10 cellular contexts compared by ENCODE assay signal in the genomic region with DNA sequence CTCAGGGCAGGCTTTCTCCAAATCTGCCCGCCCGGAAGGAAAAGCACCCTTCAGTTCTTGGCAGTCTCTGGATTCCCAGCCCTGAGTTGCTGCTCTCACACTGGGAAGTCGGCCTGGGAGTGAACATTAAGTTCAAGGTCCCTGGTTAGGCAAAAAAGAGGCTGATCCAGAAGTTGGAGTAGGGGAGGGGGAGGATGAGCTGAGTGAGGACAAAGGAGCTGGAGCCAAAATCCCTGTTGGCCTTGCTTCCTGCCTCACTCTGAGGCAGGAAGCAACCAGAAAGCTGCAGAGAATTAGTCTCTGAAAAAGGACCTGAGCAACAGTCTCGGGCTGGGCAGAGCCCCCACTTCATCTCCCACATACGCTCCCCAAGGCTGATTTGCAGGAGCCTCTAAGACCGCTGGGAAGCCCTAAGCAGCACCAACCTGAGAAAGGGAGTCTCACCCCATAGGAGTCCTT. TPM values are rescaled to one million over a fixed set of nuclear protein-coding genes. Genes with fewer than 3 reads are reported as not detected.
DNase-seq lines count a peak whose midpoint lies in the region; ATAC-seq and TF ChIP-seq lines count a peak whose summit lies in the region.
"Had no signal": no experiment of that assay in that cellular context is flagged by ENCODE, and none has a peak within 500 bp of the region (broad histone marks: within the 10 kb centered on the region; RNA-seq: fewer than 3 reads in every experiment).

No MANE protein-coding gene starts in this region.

- no peak overlapping the region for H3K4me3 Mint-ChIP-seq in activated CD4-positive, alpha-beta T cell treated with anti-CD3 and anti-CD28 coated beads for 36 hours
- H3K4me3 Mint-ChIP-seq in CD4-positive, alpha-beta memory T cell = no peak overlapping the region

- peak overlapping the region; percentile 68 for H4K5ac ChIP-seq in mesendoderm (ENCODE audit: low read length)

- TF ChIP-seq POLR2A in transverse colon (IDR thresholded peaks at IDR 0.05) = no peak

- peak overlapping the region; percentile 47 for H2BK120ac ChIP-seq in mesendoderm (ENCODE audit: low read depth, low read length)

- H2BK15ac ChIP-seq in mesendoderm (replicated peaks; ENCODE audit: low read depth) = no peak overlapping the region

- H3K18ac ChIP-seq in mesendoderm (ENCODE audit: low read length) = peak overlapping the region; percentile 52

- H3K36me3 ChIP-seq in mesendoderm (ENCODE audit: control insufficient read depth, insufficient read depth, low read length) (no peaks in the 10 kb centered on the region), transverse colon (no peaks in the 10 kb centered on the region)
- H3K36me3 ChIP-seq in CD4-positive, alpha-beta memory T cell (ENCODE audit: insufficient read depth, low read length) = no peaks in the 10 kb centered on the region
- H3K36me3 ChIP-seq: brain microvascular endothelial cell had no signal

- H3K79me1 ChIP-seq in mesendoderm (ENCODE audit: low read length) = no peaks in the 10 kb centered on the region

- H3K27me3 Mint-ChIP-seq in activated CD4-positive, alpha-beta T cell treated with anti-CD3 and anti-CD28 coated beads for 36 hours = no peaks in the 10 kb centered on the region
- H3K27me3 Mint-ChIP-seq in CD4-positive, alpha-beta memory T cell = no peaks in the 10 kb centered on the region

- H3K27ac ChIP-seq in RWPE1 = peak overlapping the region; percentile 48
- H3K27ac ChIP-seq in mesendoderm (ENCODE audit: low read depth, low read length) = peak overlapping the region; percentile 65
- H3K27ac ChIP-seq in transverse colon = peak overlapping the region in 3 of 4 donors; percentile 30 to 55 (median 46)
- H3K27ac ChIP-seq in CD4-positive, alpha-beta memory T cell (ENCODE audit: low read depth, low read length) = no peak overlapping the region
- H3K27ac ChIP-seq: brain microvascular endothelial cell had no signal

- in situ Hi-C loops in transverse colon (cut with MboI; ENCODE audit: low pct_ligation_motif_present in 1 of 4, low pct_unique_long_range_greater_than_20kb in 1 of 4, low sequenced_read_pairs in 3 of 4) = loop anchor here in 3 of 4 donors (10.0 to 25.0 kb wide), 2 partner anchors 80 to 198 kb away; a partner anchor contains a TSS

- POLR2A ChIA-PET in RWPE1 (lab: Yijun Ruan, JAX; ENCODE audit: low non-redundant PET) = no interaction called here
- POLR2A ChIA-PET in activated CD4-positive, alpha-beta T cell treated with anti-CD3 and anti-CD28 coated beads for 36 hours (lab: Charles Lee) = no interaction called here
- POLR2A ChIA-PET in CD4-positive, alpha-beta memory T cell (lab: Charles Lee; ENCODE audit: partially characterized antibody) = interaction anchor here (2.0 kb wide), 1 partner anchor 14 kb away, joined by 4 read pairs; no protein-coding TSS in a partner anchor

- intact Hi-C loops in transverse colon (cut with DNase I; ENCODE audit: low total_unique reads) = no loop called here
- intact Hi-C loops in activated CD4-positive, alpha-beta T cell treated with anti-CD3 and anti-CD28 coated beads for 36 hours (cut with DNase I, micrococcal nuclease) = no loop called here
- intact Hi-C loops in CD4-positive, alpha-beta memory T cell (cut with micrococcal nuclease) = no loop called here

- peak overlapping the region; percentile 43 for H3K9ac ChIP-seq in mesendoderm (ENCODE audit: low read length)

- H4K8ac ChIP-seq in mesendoderm (ENCODE audit: low read depth, low read length) = no peak overlapping the region

- no peak for TF ChIP-seq EP300 in transverse colon (IDR thresholded peaks at IDR 0.05; ENCODE audit: low read depth)

- H3K4ac ChIP-seq in mesendoderm (ENCODE audit: low read depth, low read length) = no peak overlapping the region

- H3K36me3 Mint-ChIP-seq in activated CD4-positive, alpha-beta T cell treated with anti-CD3 and anti-CD28 coated beads for 36 hours (ENCODE audit: low read depth) = no peaks in the 10 kb centered on the region
- no peaks in the 10 kb centered on the region for H3K36me3 Mint-ChIP-seq in CD4-positive, alpha-beta memory T cell

- H3K56ac ChIP-seq in mesendoderm (ENCODE audit: low read length) = peak overlapping the region; percentile 80

- H3K9me3 ChIP-seq in transverse colon = no peaks in the 10 kb centered on the region
- no peaks in the 10 kb centered on the region for H3K9me3 ChIP-seq in CD4-positive, alpha-beta memory T cell (ENCODE audit: control insufficient read depth in 1 of 2, low read length in 2 of 2)

- H3K23ac ChIP-seq in mesendoderm (ENCODE audit: low read length) = peak overlapping the region; percentile 29

- H3K9me3 Mint-ChIP-seq in activated CD4-positive, alpha-beta T cell treated with anti-CD3 and anti-CD28 coated beads for 36 hours (ENCODE audit: low read depth) = no peaks in the 10 kb centered on the region
- no peaks in the 10 kb centered on the region for H3K9me3 Mint-ChIP-seq in CD4-positive, alpha-beta memory T cell

- peak overlapping the region; percentile 90 for H2BK5ac ChIP-seq in mesendoderm (ENCODE audit: low read length)

- H3K27ac Mint-ChIP-seq in activated CD4-positive, alpha-beta T cell treated with anti-CD3 and anti-CD28 coated beads for 36 hours = no peak overlapping the region
- no peak overlapping the region for H3K27ac Mint-ChIP-seq in CD4-positive, alpha-beta memory T cell

- H3K79me2 ChIP-seq in mesendoderm (ENCODE audit: control insufficient read depth, insufficient read depth, low read length) = no peaks in the 10 kb centered on the region

- no CpG with 5 or more reads among the region's 6 CpGs for WGBS in mesendoderm (ENCODE audit: extremely low coverage, insufficient coverage, low lambda C conversion rate)
- 71% methylated on average over 6 of the region's 6 CpGs; no CpG with 5 or more reads in 1 of the 2 donors for WGBS in transverse colon (ENCODE audit: low coverage in 1 of 2), 2 donors

- peaks cover 6% of the 10 kb centered on the region for H3K4me1 Mint-ChIP-seq in activated CD4-positive, alpha-beta T cell treated with anti-CD3 and anti-CD28 coated beads for 36 hours
- H3K4me1 Mint-ChIP-seq in CD4-positive, alpha-beta memory T cell = peaks cover 0 to 2% (median 2%) of the 10 kb centered on the region in 4 donors

- H2AK5ac ChIP-seq in mesendoderm (ENCODE audit: low read length) = no peak overlapping the region

- H3K4me1 ChIP-seq in mesendoderm (ENCODE audit: control insufficient read depth, low read depth, low read length) (peaks cover 15% of the 10 kb centered on the region), transverse colon (peaks cover 0 to 5% (median 0%) of the 10 kb centered on the region in 4 donors)
- H3K4me1 ChIP-seq in CD4-positive, alpha-beta memory T cell (ENCODE audit: insufficient read depth, low read length) = no peaks in the 10 kb centered on the region

- no peak overlapping the region for H3K4me3 ChIP-seq in fibroblast of pulmonary artery (replicated peaks; ENCODE audit: low read depth, low read length)
- no peak overlapping the region for H3K4me3 ChIP-seq in mesendoderm (ENCODE audit: low read length)
- no peak overlapping the region for H3K4me3 ChIP-seq in transverse colon
- H3K4me3 ChIP-seq in CD4-positive, alpha-beta memory T cell (ENCODE audit: low read length in 2 of 2) = no peak overlapping the region

- no peak for DNase-seq in RWPE1 (ENCODE audit: low spot score)
- DNase-seq in fibroblast of pulmonary artery (ENCODE audit: low read depth) = peak; percentile 68
- DNase-seq in mesendoderm = peak; percentile 77
- no peak for DNase-seq in transverse colon
- no peak for DNase-seq in D341Med (ENCODE audit: low spot score)
- no peak for DNase-seq in activated CD4-positive, alpha-beta T cell treated with anti-CD3 and anti-CD28 coated beads for 36 hours
- no peak for DNase-seq in CD4-positive, alpha-beta memory T cell
- DNase-seq in activated CD4-positive, CD25-positive, alpha-beta regulatory T cell treated with anti-CD3 and anti-CD28 coated beads, Interleukin-2, amount 50 U/mL, for 72 hours = no peak
- DNase-seq: brain microvascular endothelial cell, NCI-H1694 had no signal

- TF ChIP-seq CTCF in RWPE1 (conservative IDR thresholded peaks at IDR 0.05; ENCODE audit: low read depth) (no peak), fibroblast of pulmonary artery (IDR thresholded peaks at IDR 0.05; ENCODE audit: low read length, missing control alignments) (no peak), transverse colon (IDR thresholded peaks at IDR 0.05) (no peak)

- H3K27me3 ChIP-seq in mesendoderm (ENCODE audit: insufficient read depth, low read length, poor library complexity) (no peaks in the 10 kb centered on the region), transverse colon (no peaks in the 10 kb centered on the region)
- H3K27me3 ChIP-seq in CD4-positive, alpha-beta memory T cell (ENCODE audit: insufficient read depth, low read length) = no peaks in the 10 kb centered on the region
- H3K27me3 ChIP-seq: brain microvascular endothelial cell had no signal

- no peak for ATAC-seq in activated CD4-positive, alpha-beta T cell treated with anti-CD3 and anti-CD28 coated beads for 36 hours

- no peak overlapping the region for H3K4me2 ChIP-seq in mesendoderm (ENCODE audit: low read length)

- CTCF ChIA-PET in RWPE1 (lab: Yijun Ruan, JAX) = interaction anchor here (1.0 kb wide), 1 partner anchor 80 kb away, joined by 3 read pairs; no protein-coding TSS in a partner anchor
- CTCF ChIA-PET in activated CD4-positive, alpha-beta T cell treated with anti-CD3 and anti-CD28 coated beads for 36 hours (lab: Charles Lee) = interaction anchor here (0.6 kb wide), 3 partner anchors 14 to 124 kb away, joined by 3 to 4 read pairs (median 3); no protein-coding TSS in a partner anchor
- CTCF ChIA-PET in CD4-positive, alpha-beta memory T cell (lab: Charles Lee; ENCODE audit: partially characterized antibody) = interaction anchor here (1.0 kb wide), 1 partner anchor 14 kb away, joined by 3 read pairs; no protein-coding TSS in a partner anchor

RNA-seq across cellular contexts. Expression of a gene that starts 15.0 kb away (rescaled TPM):
- 4,258 TPM for polyA plus RNA-seq in mesendoderm (2013, experiment 1 of 2)
- 4,342 TPM for polyA plus RNA-seq in mesendoderm (2013, experiment 2 of 2)
- total RNA-seq in transverse colon = 1,000 to 10,000 TPM; 1,179 to 2,387 (median 1,878) TPM
- total RNA-seq in activated CD4-positive, alpha-beta T cell treated with anti-CD3 and anti-CD28 coated beads for 36 hours = 1,000 to 10,000 TPM; 2,270 to 3,312 TPM
- 1,000 to 10,000 TPM; 5,260 to 5,575 TPM for total RNA-seq in CD4-positive, alpha-beta memory T cell
- 1,000 to 10,000 TPM; 7,865 to 9,996 TPM for polyA plus RNA-seq in CD4-positive, alpha-beta memory T cell

RNA-seq across cellular contexts. Expression of a gene that starts 43.3 kb away (rescaled TPM):
- polyA plus RNA-seq in mesendoderm (2013, experiment 1 of 2) = 36.0 TPM
- polyA plus RNA-seq in mesendoderm (2013, experiment 2 of 2) = 34.9 TPM
- total RNA-seq in transverse colon = 100 to 1,000 TPM in 1 of 4 donors, 10 to 100 TPM in 3; 68.8 to 104 (median 96.4) TPM
- total RNA-seq in activated CD4-positive, alpha-beta T cell treated with anti-CD3 and anti-CD28 coated beads for 36 hours = 1 to 10 TPM; 5.1 to 5.5 TPM
- total RNA-seq in CD4-positive, alpha-beta memory T cell = under 1 TPM; 0.35 to 0.64 TPM
- under 1 TPM in 1 of 2 donors, not detected in 1; 0.29 TPM for polyA plus RNA-seq in CD4-positive, alpha-beta memory T cell

RNA-seq across cellular contexts. Expression of a gene that starts 51.9 kb away (rescaled TPM):
- polyA plus RNA-seq in mesendoderm (2013, experiment 1 of 2) = 61.0 TPM
- 63.7 TPM for polyA plus RNA-seq in mesendoderm (2013, experiment 2 of 2)
- total RNA-seq in transverse colon = 100 to 1,000 TPM in 3 of 4 donors, 10 to 100 TPM in 1; 54.3 to 451 (median 259) TPM
- 100 to 1,000 TPM; 217 to 290 TPM for total RNA-seq in activated CD4-positive, alpha-beta T cell treated with anti-CD3 and anti-CD28 coated beads for 36 hours
- total RNA-seq in CD4-positive, alpha-beta memory T cell = 100 to 1,000 TPM; 178 to 181 TPM
- polyA plus RNA-seq in CD4-positive, alpha-beta memory T cell = 100 to 1,000 TPM; 295 to 703 TPM

Comparison
In these comparisons a context has a peak if more than half of its experiments do, and no peak if none do; other contexts are left out.
1. DNase-seq: peak in fibroblast of pulmonary artery (single experiment) and mesendoderm (single experiment); none in RWPE1 (single experiment), transverse colon (single experiment), D341Med (single experiment), activated CD4-positive, alpha-beta T cell treated with anti-CD3 and anti-CD28 coated beads for 36 hours (single experiment), CD4-positive, alpha-beta memory T cell (0 of 5) and activated CD4-positive, CD25-positive, alpha-beta regulatory T cell treated with anti-CD3 and anti-CD28 coated beads, Interleukin-2, amount 50 U/mL, for 72 hours (single experiment).
2. RNA of a gene that starts 43.3 kb away (total RNA-seq): 68.8 to 104 TPM in transverse colon; 5.1 to 5.5 TPM in activated CD4-positive, alpha-beta T cell treated with anti-CD3 and anti-CD28 coated beads for 36 hours and 0.35 to 0.64 TPM in CD4-positive, alpha-beta memory T cell; every median in the first group is over 10 times any median in the second.